ENCODE assay signal across 16 cellular contexts in genomic region chr2:182426915-182427233, GRCh38. TPM values are rescaled to one million over a fixed set of nuclear protein-coding genes. Genes with fewer than 3 reads are reported as not detected.
A peak's percentile ranks its signal among the peaks of the same experiment; 100 is the strongest.
DNase-seq lines count a peak whose midpoint lies in the region; ATAC-seq and TF ChIP-seq lines count a peak whose summit lies in the region.
"Had no signal": no experiment of that assay in that cellular context is flagged by ENCODE, and none has a peak within 500 bp of the region (broad histone marks: within the 10 kb centered on the region; RNA-seq: fewer than 3 reads in every experiment).

Gene PDE1A, minus strand, starts transcription at chr2:182427036.

- TF ChIP-seq POLR2A in gastrocnemius medialis (IDR thresholded peaks at IDR 0.05): no peak

- in situ Hi-C loops in G401 (cut with HindIII; ENCODE audit: low sequenced_read_pairs) (no loop called here), gastrocnemius medialis (cut with MboI; ENCODE audit: low sequenced_read_pairs in 4 of 4) (no loop called here)

- peak within 1 kb of the TSS; percentile 53 to 71 (median 62) for H3K27ac ChIP-seq in gastrocnemius medialis
- H3K27ac ChIP-seq: BLaER1, epithelial cell of prostate had no signal

- ATAC-seq in gastrocnemius medialis (peak; percentile 18 to 33), HG03565 (IDR thresholded peaks at IDR 0.05; ENCODE audit: unreplicated experiment) (no peak)
- ATAC-seq: K562, T-cell had no signal

- no peaks in the 10 kb centered on the region for H3K9me3 ChIP-seq in gastrocnemius medialis
- H3K9me3 ChIP-seq: BLaER1 had no signal

- no peaks in the 10 kb centered on the region for H3K27me3 Mint-ChIP-seq in activated T-cell treated with anti-CD3 and anti-CD28 coated beads, Interleukin-2, amount 50 U/mL, for 24 hours
- H3K27me3 Mint-ChIP-seq: T-cell had no signal

- no peak within 1 kb of the TSS for H3K27ac Mint-ChIP-seq in activated T-cell treated with anti-CD3 and anti-CD28 coated beads, Interleukin-2, amount 50 U/mL, for 24 hours
- H3K27ac Mint-ChIP-seq: activated naive CD8-positive, alpha-beta T cell; T-cell had no signal

- no peaks in the 10 kb centered on the region for H3K4me1 ChIP-seq in gastrocnemius medialis
- H3K4me1 ChIP-seq: BLaER1 had no signal

- H3K36me3 ChIP-seq in gastrocnemius medialis: no peaks in the 10 kb centered on the region
- H3K36me3 ChIP-seq: BLaER1 had no signal

- intact Hi-C loops in gastrocnemius medialis (cut with DNase I; ENCODE audit: low total_unique reads): no loop called here

- no peaks in the 10 kb centered on the region for H3K4me1 Mint-ChIP-seq in activated T-cell treated with anti-CD3 and anti-CD28 coated beads, Interleukin-2, amount 50 U/mL, for 24 hours (ENCODE audit: low read depth)
- H3K4me1 Mint-ChIP-seq: T-cell had no signal

- H3K9me3 Mint-ChIP-seq in activated T-cell treated with anti-CD3 and anti-CD28 coated beads, Interleukin-2, amount 50 U/mL, for 24 hours: no peaks in the 10 kb centered on the region

- H3K4me3 Mint-ChIP-seq in activated T-cell treated with anti-CD3 and anti-CD28 coated beads, Interleukin-2, amount 50 U/mL, for 24 hours: no peak within 1 kb of the TSS
- H3K4me3 Mint-ChIP-seq: activated naive CD8-positive, alpha-beta T cell; T-cell had no signal

- H3K27me3 ChIP-seq in gastrocnemius medialis: no peaks in the 10 kb centered on the region
- H3K27me3 ChIP-seq: BLaER1 had no signal

- TF ChIP-seq CTCF in gastrocnemius medialis (IDR thresholded peaks at IDR 0.05 in 4 of 5, conservative IDR thresholded peaks at IDR 0.05 in 1 of 5): no peak

- H3K36me3 Mint-ChIP-seq in activated T-cell treated with anti-CD3 and anti-CD28 coated beads, Interleukin-2, amount 50 U/mL, for 24 hours (ENCODE audit: low read depth): no peaks in the 10 kb centered on the region
- H3K36me3 Mint-ChIP-seq: activated naive CD8-positive, alpha-beta T cell; T-cell had no signal

- H3K4me3 ChIP-seq in gastrocnemius medialis: peak within 1 kb of the TSS; percentile 39 to 49 (median 45)
- H3K4me3 ChIP-seq: BLaER1, K562 had no signal

- DNase-seq in G401 (ENCODE audit: low spot score) (no peak), cerebellum (ENCODE audit: low spot score) (no peak), left kidney (ENCODE audit: low read depth, low spot score) (peak; percentile 37), gastrocnemius medialis (no peak), NCI-H1930 (lab: John Stamatoyannopoulos, UW) (no peak), NCI-H1092 treated with DMSO at 0.1 percent for 48 hours (lab: John Stamatoyannopoulos, UW) (no peak)
- no peak for DNase-seq in activated T-cell treated with anti-CD3 and anti-CD28 coated beads, Interleukin-2, amount 50 U/mL, for 24 hours
- DNase-seq: activated CD4-positive, alpha-beta T cell treated with anti-CD3 and anti-CD28 coated beads, Interleukin-2, amount 50 U/mL, for 48 hours; NCI-H510A treated with DMSO at 0.1 percent for 48 hours; stimulated activated CD4-positive, alpha-beta T cell treated with anti-CD3 and anti-CD28 coated beads, Interleukin-4, amount 100 ng/mL, for 1 hour; T-cell had no signal

RNA-seq across cellular contexts. Expression of gene PDE1A, which starts in this region (rescaled TPM):
- total RNA-seq in G401 (2014; rRNA removed; shearing (Covaris generic)): 1.1 and 10.9 TPM in 2 replicates
- total RNA-seq in cerebellum (42.4 TPM), gastrocnemius medialis (10 to 100 TPM in 1 of 4 donors, 1 to 10 TPM in 3; 2.9 to 14.4 (median 4.4) TPM)
- total RNA-seq: T-cell had no signal
